ENCODE assay signal across 8 cellular contexts in genomic region chr1:28236656-28237331, GRCh38. TPM values are rescaled to one million over a fixed set of nuclear protein-coding genes. Genes with fewer than 3 reads are reported as not detected.
DNase-seq lines count a peak whose midpoint lies in the region; ATAC-seq and TF ChIP-seq lines count a peak whose summit lies in the region.

No MANE protein-coding gene starts in this region.

- peaks cover 26% of the 10 kb centered on the region for H3K79me2 ChIP-seq in KMS-11 (ENCODE audit: insufficient read depth, low read depth)

- 11 to 14% methylated on average over 20 of the region's 20 CpGs for WGBS in ectodermal cell, 2 experiments

- H4K20me1 ChIP-seq in KMS-11 (ENCODE audit: insufficient read depth): no peaks in the 10 kb centered on the region

- H3K36me3 ChIP-seq in KMS-11 (ENCODE audit: insufficient read depth) (no peaks in the 10 kb centered on the region), ectodermal cell (ENCODE audit: control insufficient read depth, insufficient read depth, low read length) (peaks cover 5% of the 10 kb centered on the region), mucosa of stomach (ENCODE audit: control insufficient read depth, insufficient read depth, low read length) (no peaks in the 10 kb centered on the region)

- H3K4me1 Mint-ChIP-seq in stimulated activated naive CD8-positive, alpha-beta T cell treated with anti-CD3 and anti-CD28 coated beads, Interleukin-15, amount 100 ng/mL, for 72 hours: peaks cover 32% of the 10 kb centered on the region
- H3K4me1 Mint-ChIP-seq in activated CD4-positive, alpha-beta T cell treated with anti-CD3 and anti-CD28 coated beads for 36 hours: peaks cover 15% of the 10 kb centered on the region

- H3K4me3 Mint-ChIP-seq in stimulated activated naive CD8-positive, alpha-beta T cell treated with anti-CD3 and anti-CD28 coated beads, Interleukin-15, amount 100 ng/mL, for 72 hours: no peak overlapping the region
- H3K4me3 Mint-ChIP-seq in activated CD4-positive, alpha-beta T cell treated with anti-CD3 and anti-CD28 coated beads for 36 hours: no peak overlapping the region

- no peaks in the 10 kb centered on the region for H3K9me3 ChIP-seq in ectodermal cell (ENCODE audit: control insufficient read depth, low read length)
- no peaks in the 10 kb centered on the region for H3K9me3 ChIP-seq in mucosa of stomach (ENCODE audit: control insufficient read depth, low read length)

- H3K4me3 ChIP-seq in AG09309 (ENCODE audit: control insufficient read depth, low read depth, low read length): peak overlapping the region; percentile 90
- peak overlapping the region; percentile 46 for H3K4me3 ChIP-seq in KMS-11 (IDR thresholded peaks at IDR 0.05; ENCODE audit: insufficient read depth, low read depth, low read length)
- H3K4me3 ChIP-seq in ectodermal cell (ENCODE audit: insufficient read depth, low read depth, low read length): peak overlapping the region; percentile 97
- peak overlapping the region; percentile 99 for H3K4me3 ChIP-seq in mucosa of stomach (ENCODE audit: low read length)

- H3K27ac ChIP-seq in KMS-11 (no peak overlapping the region), ectodermal cell (ENCODE audit: insufficient read depth, low read depth, low read length, poor library complexity, severe bottlenecking) (no peak overlapping the region)

- ATAC-seq in stimulated activated naive CD8-positive, alpha-beta T cell treated with anti-CD3 and anti-CD28 coated beads, Interleukin-15, amount 100 ng/mL, for 72 hours: no peak
- no peak for ATAC-seq in HG03025 (IDR thresholded peaks at IDR 0.05; ENCODE audit: low FRiP score, unreplicated experiment)
- ATAC-seq in activated CD4-positive, alpha-beta T cell treated with anti-CD3 and anti-CD28 coated beads for 36 hours: no peak

- CTCF ChIA-PET in activated CD4-positive, alpha-beta T cell treated with anti-CD3 and anti-CD28 coated beads for 36 hours (lab: Charles Lee): interaction anchor here (0.6 to 4.7 kb wide), 5 partner anchors 9 to 300 kb away, joined by 3 to 24 read pairs (median 4); no protein-coding TSS in a partner anchor

- H2AFZ ChIP-seq in KMS-11 (ENCODE audit: low read depth): peak overlapping the region; percentile 98; the same call in 1 of the 2 replicates

- H3K36me3 Mint-ChIP-seq in activated CD4-positive, alpha-beta T cell treated with anti-CD3 and anti-CD28 coated beads for 36 hours (ENCODE audit: low read depth): peaks cover 8% of the 10 kb centered on the region

- H3K27me3 Mint-ChIP-seq in stimulated activated naive CD8-positive, alpha-beta T cell treated with anti-CD3 and anti-CD28 coated beads, Interleukin-15, amount 100 ng/mL, for 72 hours: no peaks in the 10 kb centered on the region
- H3K27me3 Mint-ChIP-seq in activated CD4-positive, alpha-beta T cell treated with anti-CD3 and anti-CD28 coated beads for 36 hours: no peaks in the 10 kb centered on the region

- peaks cover 17% of the 10 kb centered on the region for H3K4me1 ChIP-seq in KMS-11 (ENCODE audit: low read depth, poor library complexity, severe bottlenecking)
- peaks cover 6% of the 10 kb centered on the region for H3K4me1 ChIP-seq in ectodermal cell (ENCODE audit: control insufficient read depth, insufficient read depth, low read length)
- H3K4me1 ChIP-seq in mucosa of stomach (ENCODE audit: control insufficient read depth, insufficient read depth, low read length): peaks cover 17% of the 10 kb centered on the region

- no peaks in the 10 kb centered on the region for H3K9me3 Mint-ChIP-seq in stimulated activated naive CD8-positive, alpha-beta T cell treated with anti-CD3 and anti-CD28 coated beads, Interleukin-15, amount 100 ng/mL, for 72 hours
- H3K9me3 Mint-ChIP-seq in activated CD4-positive, alpha-beta T cell treated with anti-CD3 and anti-CD28 coated beads for 36 hours (ENCODE audit: low read depth): no peaks in the 10 kb centered on the region

- H3K27me3 ChIP-seq in KMS-11 (ENCODE audit: insufficient read depth, low read depth) (no peaks in the 10 kb centered on the region), ectodermal cell (ENCODE audit: control insufficient read depth, insufficient read depth, low read length, poor library complexity, severe bottlenecking) (no peaks in the 10 kb centered on the region), mucosa of stomach (ENCODE audit: control insufficient read depth, insufficient read depth, low read length) (no peaks in the 10 kb centered on the region)

- POLR2A ChIA-PET in activated CD4-positive, alpha-beta T cell treated with anti-CD3 and anti-CD28 coated beads for 36 hours (lab: Charles Lee): interaction anchor here (0.6 to 1.4 kb wide), 8 partner anchors 8 to 411 kb away, joined by 3 to 12 read pairs (median 8); partner anchors contain the start of genes MED18, RNU11 and TAF12

- H3K9ac ChIP-seq in KMS-11 (peak overlapping the region; percentile 57), mucosa of stomach (ENCODE audit: low read length) (peak overlapping the region; percentile 94)

- H3K4me2 ChIP-seq in KMS-11: peak overlapping the region; percentile 93

- DNase-seq in AG09309 (ENCODE audit: low read depth): no peak
- DNase-seq in NK-92 treated with Interleukin-12 subunit alpha and Interleukin-12 subunit beta, amount 100 ng/mL, for 24 hours (lab: John Stamatoyannopoulos, UW): no peak
- DNase-seq in stimulated activated naive CD8-positive, alpha-beta T cell treated with anti-CD3 and anti-CD28 coated beads, Interleukin-15, amount 100 ng/mL, for 72 hours: no peak
- DNase-seq in activated CD4-positive, alpha-beta T cell treated with anti-CD3 and anti-CD28 coated beads for 36 hours: no peak

- intact Hi-C loops in activated CD4-positive, alpha-beta T cell treated with anti-CD3 and anti-CD28 coated beads for 36 hours (cut with DNase I, micrococcal nuclease): loop anchor here (1.0 to 2.0 kb wide), 4 partner anchors 10 to 406 kb away; partner anchors contain the start of genes PHACTR4 (in 1 of the 2), SESN2 (in 1 of the 2) and TAF12 (in 1 of the 2)

- H3K27ac Mint-ChIP-seq in stimulated activated naive CD8-positive, alpha-beta T cell treated with anti-CD3 and anti-CD28 coated beads, Interleukin-15, amount 100 ng/mL, for 72 hours: no peak overlapping the region
- H3K27ac Mint-ChIP-seq in activated CD4-positive, alpha-beta T cell treated with anti-CD3 and anti-CD28 coated beads for 36 hours: no peak overlapping the region

- TF ChIP-seq CTCF in AG09309 (IDR thresholded peaks at IDR 0.05; ENCODE audit: control insufficient read depth, insufficient read depth, low read depth, low read length, missing control alignments) (no peak), KMS-11 (conservative IDR thresholded peaks at IDR 0.05; ENCODE audit: low read depth, low read length) (no peak)

RNA-seq across cellular contexts. Expression of gene ATP5IF1, which starts 0.9 kb away (rescaled TPM):
- polyA plus RNA-seq in ectodermal cell (2013, experiment 1 of 4): 221 TPM
- polyA plus RNA-seq in ectodermal cell (2013, experiment 2 of 4): 196 TPM
- polyA plus RNA-seq in ectodermal cell (2013, experiment 3 of 4): 259 TPM
- polyA plus RNA-seq in ectodermal cell (2013, experiment 4 of 4): 311 TPM
- 100 to 1,000 TPM; 192 to 195 TPM for total RNA-seq in activated CD4-positive, alpha-beta T cell treated with anti-CD3 and anti-CD28 coated beads for 36 hours

RNA-seq across cellular contexts. Expression of gene DNAJC8, which starts 4.0 kb away (rescaled TPM):
- 161 TPM for polyA plus RNA-seq in ectodermal cell (2013, experiment 1 of 4)
- 152 TPM for polyA plus RNA-seq in ectodermal cell (2013, experiment 2 of 4)
- polyA plus RNA-seq in ectodermal cell (2013, experiment 3 of 4): 143 TPM
- 159 TPM for polyA plus RNA-seq in ectodermal cell (2013, experiment 4 of 4)
- total RNA-seq in activated CD4-positive, alpha-beta T cell treated with anti-CD3 and anti-CD28 coated beads for 36 hours: 100 to 1,000 TPM; 107 to 135 TPM

RNA-seq across cellular contexts. Expression of gene SESN2, which starts 22.5 kb away (rescaled TPM):
- polyA plus RNA-seq in ectodermal cell (2013, experiment 1 of 4): 18.4 TPM
- 19.7 TPM for polyA plus RNA-seq in ectodermal cell (2013, experiment 2 of 4)
- 14.4 TPM for polyA plus RNA-seq in ectodermal cell (2013, experiment 3 of 4)
- 17.9 TPM for polyA plus RNA-seq in ectodermal cell (2013, experiment 4 of 4)
- 10 to 100 TPM; 32.9 to 33.3 TPM for total RNA-seq in activated CD4-positive, alpha-beta T cell treated with anti-CD3 and anti-CD28 coated beads for 36 hours

Comparison
In these comparisons a context has a peak if more than half of its experiments do, and no peak if none do; other contexts are left out.
1. H3K4me3 ChIP-seq: peak in every context shown above with its lines; median percentile 99 in mucosa of stomach; 97 in ectodermal cell; 90 in AG09309; 46 in KMS-11.